9 cellular contexts compared by ENCODE assay signal in genomic region chr1:26127235-26128163, GRCh38. TPM values are rescaled to one million over a fixed set of nuclear protein-coding genes. Genes with fewer than 3 reads are reported as not detected.
A peak's percentile ranks its signal among the peaks of the same experiment; 100 is the strongest.
DNase-seq lines count a peak whose midpoint lies in the region; ATAC-seq and TF ChIP-seq lines count a peak whose summit lies in the region.
"Had no signal": no experiment of that assay in that cellular context is flagged by ENCODE, and none has a peak within 500 bp of the region (broad histone marks: within the 10 kb centered on the region; RNA-seq: fewer than 3 reads in every experiment).

No MANE protein-coding gene starts in this region.

- H3K27ac ChIP-seq in HL-60 (replicated peaks) = peak overlapping the region; percentile 90
- peak overlapping the region; percentile 60 to 84 (median 62) for H3K27ac ChIP-seq in gastrocnemius medialis

- in situ Hi-C loops in gastrocnemius medialis (cut with MboI; ENCODE audit: low sequenced_read_pairs in 4 of 4) = loop anchor here in 1 of 4 donors (25.0 kb wide), 1 partner anchor 240 kb away; the partner anchor contains the start of gene PAQR7

- intact Hi-C loops in gastrocnemius medialis (cut with DNase I; ENCODE audit: low total_unique reads) = no loop called here

- DNase-seq in HL-60 (ENCODE audit: low read depth in 1 of 2, low spot score in 1 of 2) = peak in 1 of 2 experiments; percentile 55
- no peak for DNase-seq in T-helper 17 cell
- DNase-seq in epithelial cell of esophagus (ENCODE audit: low read depth) = peak; percentile 60
- peak in 1 of 2 donors; percentile 31 for DNase-seq in gastrocnemius medialis
- no peak for DNase-seq in COR-L47 (lab: John Stamatoyannopoulos, UW)
- no peak for DNase-seq in hippocampal formation (lab: John Stamatoyannopoulos, UW)
- DNase-seq: immature natural killer cell had no signal

- no peak for TF ChIP-seq POLR2A in gastrocnemius medialis (IDR thresholded peaks at IDR 0.05)

- H3K27me3 ChIP-seq in HL-60 (ENCODE audit: insufficient read depth, poor library complexity, severe bottlenecking) (no peaks in the 10 kb centered on the region), gastrocnemius medialis (no peaks in the 10 kb centered on the region)

- no peaks in the 10 kb centered on the region for H3K27me3 Mint-ChIP-seq in T-helper 17 cell

- TF ChIP-seq CTCF in HL-60 (IDR thresholded peaks at IDR 0.05; ENCODE audit: insufficient read depth, low read length) (no peak), epithelial cell of esophagus (IDR thresholded peaks at IDR 0.05; ENCODE audit: insufficient read depth, low read depth, low read length, missing control alignments) (no peak), gastrocnemius medialis (IDR thresholded peaks at IDR 0.05 in 4 of 5, conservative IDR thresholded peaks at IDR 0.05 in 1 of 5) (no peak)

- H3K4me1 ChIP-seq in gastrocnemius medialis = peaks cover 40 to 42% of the 10 kb centered on the region in 2 donors

- peaks cover 3% of the 10 kb centered on the region for H3K36me3 Mint-ChIP-seq in T-helper 17 cell (ENCODE audit: low read depth)

- ATAC-seq in T-helper 17 cell = no peak
- peak in 1 of 2 donors; percentile 55 for ATAC-seq in gastrocnemius medialis
- no peak for ATAC-seq in GM19397 (IDR thresholded peaks at IDR 0.05; ENCODE audit: unreplicated experiment)
- ATAC-seq in HG03432 (IDR thresholded peaks at IDR 0.05; ENCODE audit: unreplicated experiment) = no peak

- peak overlapping the region; percentile 80 for H3K4me3 Mint-ChIP-seq in T-helper 17 cell

- H3K36me3 ChIP-seq in gastrocnemius medialis = no peaks in the 10 kb centered on the region

- no peaks in the 10 kb centered on the region for H3K9me3 ChIP-seq in T-helper 17 cell (ENCODE audit: control insufficient read depth, low read length, poor library complexity, severe bottlenecking)
- no peaks in the 10 kb centered on the region for H3K9me3 ChIP-seq in gastrocnemius medialis

- peaks cover 31% of the 10 kb centered on the region for H3K4me1 Mint-ChIP-seq in T-helper 17 cell

- peak overlapping the region; percentile 92 for H3K27ac Mint-ChIP-seq in T-helper 17 cell

- peak overlapping the region; percentile 10 for H3K4me3 ChIP-seq in HL-60 (replicated peaks; ENCODE audit: insufficient read depth, low read length)
- H3K4me3 ChIP-seq in epithelial cell of esophagus (ENCODE audit: low read length) = no peak overlapping the region
- H3K4me3 ChIP-seq in gastrocnemius medialis = peak overlapping the region in 3 of 4 donors; percentile 3 to 16 (median 10)

RNA-seq across cellular contexts. Expression of gene PDIK1L, which starts 15.9 kb away (rescaled TPM):
- total RNA-seq in T-helper 17 cell (1 to 10 TPM; 6.8 to 7.6 TPM), gastrocnemius medialis (1 to 10 TPM; 4.4 to 8.7 (median 5.9) TPM)

RNA-seq across cellular contexts. Expression of gene FAM110D, which starts 31.4 kb away (rescaled TPM):
- total RNA-seq in T-helper 17 cell = not detected
- total RNA-seq in gastrocnemius medialis = 1 to 10 TPM; 3.1 to 5.2 (median 4.2) TPM

RNA-seq across cellular contexts. Expression of gene C1orf232, which starts 41.3 kb away (rescaled TPM):
- total RNA-seq in T-helper 17 cell (not detected), gastrocnemius medialis (not detected)

RNA-seq across cellular contexts. Expression of gene ZNF593, which starts 42.2 kb away (rescaled TPM):
- total RNA-seq in T-helper 17 cell (10 to 100 TPM; 15.6 to 15.9 TPM), gastrocnemius medialis (100 to 1,000 TPM in 2 of 4 donors, 10 to 100 TPM in 2; 39.6 to 135 (median 97.3) TPM)

RNA-seq across cellular contexts. Expression of gene ZNF593OS, which starts 44.1 kb away (rescaled TPM):
- not detected for total RNA-seq in T-helper 17 cell
- total RNA-seq in gastrocnemius medialis = under 1 TPM in 2 of 4 donors, not detected in 2; 0.66 TPM
